In the genomic region with DNA sequence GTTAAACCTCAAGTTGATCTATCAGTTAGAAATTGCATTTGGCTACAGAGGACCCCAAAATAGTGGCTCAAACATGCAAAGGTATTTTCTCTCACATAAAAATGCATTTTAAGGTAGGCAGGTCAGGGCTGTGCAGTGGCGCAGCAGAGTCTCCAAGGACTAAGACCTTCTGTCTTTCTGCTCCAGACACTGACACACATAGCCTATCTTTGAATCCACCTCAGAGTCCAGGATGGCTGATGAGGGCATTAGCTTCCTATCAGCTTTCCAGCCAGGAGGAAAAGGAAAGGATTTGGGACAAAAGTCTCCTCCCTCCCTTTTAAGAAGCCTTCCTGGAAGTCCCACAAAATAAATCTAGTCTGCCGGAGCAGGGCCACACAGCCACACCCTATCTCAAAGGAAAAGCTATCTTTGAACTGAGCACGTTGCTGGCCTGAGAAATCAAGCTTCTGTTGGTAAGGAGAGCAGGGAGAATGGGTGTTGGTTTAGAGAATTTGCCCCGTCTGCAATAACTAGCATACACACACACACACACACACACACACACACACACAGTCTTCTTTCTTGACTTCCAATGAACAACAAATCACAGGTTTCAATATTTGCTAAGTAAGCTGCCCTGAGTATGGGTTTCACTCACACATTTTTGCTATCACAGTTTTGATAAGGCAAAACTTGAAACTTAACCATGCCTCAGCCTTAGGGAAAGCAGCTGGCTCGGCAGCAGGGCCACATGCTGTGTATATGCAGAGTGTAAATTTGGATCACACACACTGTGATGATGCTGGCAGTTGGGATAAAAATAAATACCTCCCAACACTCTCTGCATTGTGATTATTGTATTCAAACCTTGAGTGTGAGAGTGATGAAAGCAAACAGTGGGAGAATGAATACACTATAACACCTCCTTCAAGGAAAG, we compare ENCODE assay signal across 8 cellular contexts.
A peak's percentile ranks its signal among the peaks of the same experiment; 100 is the strongest.
DNase-seq lines count a peak whose midpoint lies in the region; ATAC-seq and TF ChIP-seq lines count a peak whose summit lies in the region.

No MANE protein-coding gene starts in this region.

- H3K14ac ChIP-seq in H9 (ENCODE audit: insufficient read depth, low read length): no peak overlapping the region

- H3K9ac ChIP-seq in KMS-11: peak overlapping the region; percentile 25; the same call in 1 of the 2 replicates
- no peak overlapping the region for H3K9ac ChIP-seq in H9 (ENCODE audit: extremely low read depth, insufficient read length, low read length)

- peaks cover 0 to 4% (median 0%) of the 10 kb centered on the region in 8 donors for H3K9me3 Mint-ChIP-seq in CD4-positive, alpha-beta memory T cell
- no peaks in the 10 kb centered on the region for H3K9me3 Mint-ChIP-seq in H9

- no peak for TF ChIP-seq CTCF in KMS-11 (conservative IDR thresholded peaks at IDR 0.05; ENCODE audit: low read depth, low read length)
- TF ChIP-seq CTCF in body of pancreas (IDR thresholded peaks at IDR 0.05): no peak
- TF ChIP-seq CTCF in mucosa of descending colon (IDR thresholded peaks at IDR 0.05): no peak
- no peak for TF ChIP-seq CTCF in H9 (conservative IDR thresholded peaks at IDR 0.05)

- WGBS in body of pancreas, 2 donors: 33 to 34% methylated on average over 5 of the region's 5 CpGs
- WGBS in H9 (ENCODE audit: extremely low coverage, insufficient read length, low lambda C conversion rate): no CpG with 5 or more reads among the region's 5 CpGs

- POLR2A ChIA-PET in CD4-positive, alpha-beta memory T cell (lab: Charles Lee; ENCODE audit: partially characterized antibody): interaction anchor here (0.9 to 5.4 kb wide), 15 partner anchors 10 to 219 kb away, joined by 3 to 93 read pairs (median 9); a partner anchor contains a TSS

- H2BK15ac ChIP-seq in H9 (ENCODE audit: low read depth, low read length): no peak overlapping the region

- no peak overlapping the region for H3K56ac ChIP-seq in H9 (ENCODE audit: insufficient read length, low read depth, low read length)

- no peaks in the 10 kb centered on the region for H3K27me3 ChIP-seq in CD4-positive, alpha-beta memory T cell (ENCODE audit: insufficient read depth, low read length)
- H3K27me3 ChIP-seq in KMS-11 (ENCODE audit: insufficient read depth, low read depth): no peaks in the 10 kb centered on the region
- H3K27me3 ChIP-seq in body of pancreas: no peaks in the 10 kb centered on the region
- H3K27me3 ChIP-seq in H9 (ENCODE audit: insufficient read depth, low read length): no peaks in the 10 kb centered on the region

- H3K36me3 Mint-ChIP-seq in CD4-positive, alpha-beta memory T cell: no peaks in the 10 kb centered on the region
- no peaks in the 10 kb centered on the region for H3K36me3 Mint-ChIP-seq in H9 (ENCODE audit: insufficient read depth in 1 of 3, low read depth in 3 of 3)

- H4K91ac ChIP-seq in H9 (ENCODE audit: insufficient read length, low read depth, low read length): no peak overlapping the region

- ATAC-seq in body of pancreas (peak; percentile 71), mucosa of descending colon (peak; percentile 31)

- no peak overlapping the region for H2BK20ac ChIP-seq in H9 (ENCODE audit: low read depth, low read length, poor library complexity, severe bottlenecking)

- peaks cover 90% of the 10 kb centered on the region for H3K4me1 ChIP-seq in CD4-positive, alpha-beta memory T cell (ENCODE audit: insufficient read depth, low read length)
- peaks cover 49% of the 10 kb centered on the region for H3K4me1 ChIP-seq in KMS-11 (ENCODE audit: low read depth, poor library complexity, severe bottlenecking)
- H3K4me1 ChIP-seq in body of pancreas: peaks cover 14% of the 10 kb centered on the region
- H3K4me1 ChIP-seq in mucosa of descending colon (ENCODE audit: low read depth): no peaks in the 10 kb centered on the region
- H3K4me1 ChIP-seq in H9 (ENCODE audit: insufficient read depth, low read length): no peaks in the 10 kb centered on the region; the same call in 1 of the 2 replicates

- H3K4me1 Mint-ChIP-seq in CD4-positive, alpha-beta memory T cell: peaks cover 61 to 97% (median 82%) of the 10 kb centered on the region in 4 donors
- H3K4me1 Mint-ChIP-seq in H9: peaks cover 29 to 36% of the 10 kb centered on the region in 2 experiments

- no peaks in the 10 kb centered on the region for H3K9me3 ChIP-seq in CD4-positive, alpha-beta memory T cell (ENCODE audit: control insufficient read depth in 1 of 2, low read length in 2 of 2)
- H3K9me3 ChIP-seq in body of pancreas: no peaks in the 10 kb centered on the region
- no peaks in the 10 kb centered on the region for H3K9me3 ChIP-seq in mucosa of descending colon
- no peaks in the 10 kb centered on the region for H3K9me3 ChIP-seq in H9 (ENCODE audit: control insufficient read depth, low read depth, low read length)

- no peak for TF ChIP-seq POLR2A in body of pancreas (IDR thresholded peaks at IDR 0.05)

- no peak overlapping the region for H3K23ac ChIP-seq in H9 (ENCODE audit: insufficient read length, low read depth, low read length)

- H3K27ac Mint-ChIP-seq in CD4-positive, alpha-beta memory T cell: peak overlapping the region; percentile 78 to 93 (median 89)
- H3K27ac Mint-ChIP-seq in H9: peak overlapping the region in 1 of 3 experiments; percentile 10; a peak in 1 of 7 replicates

- H3K27me3 Mint-ChIP-seq in CD4-positive, alpha-beta memory T cell: no peaks in the 10 kb centered on the region
- H3K27me3 Mint-ChIP-seq in H9 (ENCODE audit: low read depth): no peaks in the 10 kb centered on the region; the same call in 1 of the 2 replicates

- H3K79me2 ChIP-seq in KMS-11 (ENCODE audit: insufficient read depth, low read depth) (no peaks in the 10 kb centered on the region), H9 (ENCODE audit: insufficient read depth, low read length) (no peaks in the 10 kb centered on the region)

- no peaks in the 10 kb centered on the region for H3K79me1 ChIP-seq in H9 (ENCODE audit: insufficient read depth, low read depth, low read length, poor library complexity, severe bottlenecking)

- no peak overlapping the region for H3T11ph ChIP-seq in H9 (ENCODE audit: low read length)

- H2BK12ac ChIP-seq in H9 (ENCODE audit: insufficient read length, low read depth, low read length): no peak overlapping the region

- H4K20me1 ChIP-seq in KMS-11 (ENCODE audit: insufficient read depth): no peaks in the 10 kb centered on the region
- H4K20me1 ChIP-seq in H9 (ENCODE audit: control insufficient read depth, insufficient read depth, insufficient read length): no peaks in the 10 kb centered on the region

- no peak overlapping the region for H3K18ac ChIP-seq in H9 (ENCODE audit: insufficient read length, low read depth, low read length)

- H4K5ac ChIP-seq in H9 (ENCODE audit: insufficient read length, low read depth, low read length): no peak overlapping the region

- intact Hi-C loops in CD4-positive, alpha-beta memory T cell (cut with micrococcal nuclease): no loop called here
- intact Hi-C loops in body of pancreas (cut with DNase I): no loop called here
- intact Hi-C loops in mucosa of descending colon (cut with DNase I, micrococcal nuclease): no loop called here

- H3K4me3 ChIP-seq in CD4-positive, alpha-beta memory T cell (ENCODE audit: low read length in 2 of 2): no peak overlapping the region
- H3K4me3 ChIP-seq in KMS-11 (IDR thresholded peaks at IDR 0.05; ENCODE audit: insufficient read depth, low read depth, low read length) (no peak overlapping the region), body of pancreas (no peak overlapping the region), mucosa of descending colon (no peak overlapping the region)

- H2AK5ac ChIP-seq in H9 (ENCODE audit: insufficient read length, low read length): no peak overlapping the region

- H3K27ac ChIP-seq in CD4-positive, alpha-beta memory T cell (ENCODE audit: low read depth, low read length): no peak overlapping the region
- H3K27ac ChIP-seq in KMS-11 (peak overlapping the region; percentile 65), body of pancreas (peak overlapping the region in 1 of 4 donors; percentile 32), H9 (ENCODE audit: insufficient read length, low read depth, low read length) (no peak overlapping the region)

- no peak overlapping the region for H4K8ac ChIP-seq in H9 (replicated peaks; ENCODE audit: insufficient read length, low read depth, low read length)

- H3K4me2 ChIP-seq in KMS-11: peak overlapping the region; percentile 64; the same call in 1 of the 2 replicates
- H3K4me2 ChIP-seq in H9 (ENCODE audit: insufficient read depth, insufficient read length, low read length): no peak overlapping the region

- H2AFZ ChIP-seq in KMS-11 (ENCODE audit: low read depth) (peak overlapping the region; percentile 60), H9 (ENCODE audit: low read length) (no peak overlapping the region)

- no peaks in the 10 kb centered on the region for H3K36me3 ChIP-seq in CD4-positive, alpha-beta memory T cell (ENCODE audit: insufficient read depth, low read length)
- H3K36me3 ChIP-seq in KMS-11 (ENCODE audit: insufficient read depth): no peaks in the 10 kb centered on the region
- H3K36me3 ChIP-seq in body of pancreas (replicated peaks in 1 of 2; ENCODE audit: insufficient read depth in 1 of 2, low read depth in 2 of 2): no peaks in the 10 kb centered on the region
- no peaks in the 10 kb centered on the region for H3K36me3 ChIP-seq in mucosa of descending colon (ENCODE audit: low read depth)

- peak in 2 of 5 donors; percentile 37 for DNase-seq in CD4-positive, alpha-beta memory T cell
- DNase-seq in body of pancreas: peak in 2 of 4 donors; percentile 35 to 44
- no peak for DNase-seq in mucosa of descending colon
- no peak for DNase-seq in H9
- DNase-seq in germinal center (ENCODE audit: low spot score): no peak
- DNase-seq in foreskin melanocyte: no peak
- DNase-seq in C1 segment of cervical spinal cord (lab: John Stamatoyannopoulos, UW): no peak

- H3K4ac ChIP-seq in H9 (ENCODE audit: low read depth, low read length): no peak overlapping the region

- CTCF ChIA-PET in CD4-positive, alpha-beta memory T cell (lab: Charles Lee; ENCODE audit: partially characterized antibody): interaction anchor here (0.7 to 3.0 kb wide), 8 partner anchors 10 to 428 kb away, joined by 3 to 11 read pairs (median 5); no protein-coding TSS in a partner anchor

- no peaks in the 10 kb centered on the region for H3K23me2 ChIP-seq in H9 (ENCODE audit: insufficient read length, low read depth, low read length, poor library complexity, severe bottlenecking)

- H2BK120ac ChIP-seq in H9 (ENCODE audit: low read depth, low read length, poor library complexity, severe bottlenecking): no peak overlapping the region

- H2BK5ac ChIP-seq in H9 (ENCODE audit: insufficient read length, low read length): no peak overlapping the region

- peak overlapping the region in 7 of 8 donors; percentile 14 to 80 (median 66) for H3K4me3 Mint-ChIP-seq in CD4-positive, alpha-beta memory T cell
- H3K4me3 Mint-ChIP-seq in H9: no peak overlapping the region

Comparison
In these comparisons a context has a peak if more than half of its experiments do, and no peak if none do; other contexts are left out.
1. H3K4me3 Mint-ChIP-seq: peak in CD4-positive, alpha-beta memory T cell (7 of 8); none in H9 (0 of 2).